Comparison of ENCODE assay signal across 11 cellular contexts in genomic region chr1:70358921-70359564, GRCh38. TPM values are rescaled to one million over a fixed set of nuclear protein-coding genes. Genes with fewer than 3 reads are reported as not detected.
A peak's percentile ranks its signal among the peaks of the same experiment; 100 is the strongest.
DNase-seq lines count a peak whose midpoint lies in the region; ATAC-seq and TF ChIP-seq lines count a peak whose summit lies in the region.
"Had no signal": no experiment of that assay in that cellular context is flagged by ENCODE, and none has a peak within 500 bp of the region (broad histone marks: within the 10 kb centered on the region; RNA-seq: fewer than 3 reads in every experiment).

No MANE protein-coding gene starts in this region.

- H3K4me1 Mint-ChIP-seq in progenitor cell of endocrine pancreas (ENCODE audit: low read depth), result peaks cover 14% of the 10 kb centered on the region

- H3K27me3 Mint-ChIP-seq in progenitor cell of endocrine pancreas, result no peaks in the 10 kb centered on the region

- no peak for TF ChIP-seq CTCF in progenitor cell of endocrine pancreas (IDR thresholded peaks at IDR 0.05; ENCODE audit: unreplicated experiment)

- ATAC-seq in activated CD4-positive, CD25-positive, alpha-beta regulatory T cell treated with anti-CD3 and anti-CD28 coated beads, Interleukin-2, amount 50 U/mL, for 24 hours, result peak; percentile 19 to 33
- ATAC-seq in HG02678 (IDR thresholded peaks at IDR 0.05; ENCODE audit: unreplicated experiment) (peak; percentile 31), HG03565 (IDR thresholded peaks at IDR 0.05; ENCODE audit: unreplicated experiment) (peak; percentile 57)

- H3K9me3 Mint-ChIP-seq in progenitor cell of endocrine pancreas (ENCODE audit: low read depth), result no peaks in the 10 kb centered on the region

- DNase-seq in activated CD4-positive, CD25-positive, alpha-beta regulatory T cell treated with anti-CD3 and anti-CD28 coated beads, Interleukin-2, amount 50 U/mL, for 72 hours, result no peak
- DNase-seq in renal cortical epithelial cell (ENCODE audit: low read depth), result peak; percentile 61
- DNase-seq in progenitor cell of endocrine pancreas (ENCODE audit: low spot score, unreplicated experiment), result no peak
- DNase-seq in activated effector memory CD4-positive, alpha-beta T cell treated with Interleukin-2 at 50 U/mL for 16 hours, result no peak
- no peak for DNase-seq in kidney glomerular epithelial cell (lab: John Stamatoyannopoulos, UW)
- DNase-seq: cerebellar nuclear complex, head of caudate nucleus, MV-4-11 had no signal

- H3K27ac Mint-ChIP-seq in progenitor cell of endocrine pancreas, result no peak overlapping the region

- no peak overlapping the region for H3K4me3 Mint-ChIP-seq in progenitor cell of endocrine pancreas (ENCODE audit: low read depth)

- peaks cover 1% of the 10 kb centered on the region for H3K36me3 Mint-ChIP-seq in progenitor cell of endocrine pancreas (ENCODE audit: insufficient read depth)

RNA-seq across cellular contexts. Expression of gene ANKRD13C, which starts 4.5 kb away (rescaled TPM):
- 34.2 and 34.7 TPM in 2 replicates for total RNA-seq in renal cortical epithelial cell
- total RNA-seq in progenitor cell of endocrine pancreas, result 19.6 and 21.5 TPM in 2 replicates

RNA-seq across cellular contexts. Expression of gene CTH, which starts 52.0 kb away (rescaled TPM):
- total RNA-seq in renal cortical epithelial cell (3.9 and 4.3 TPM in 2 replicates), progenitor cell of endocrine pancreas (17.3 and 17.6 TPM in 2 replicates)
